ENCODE assay signal across 8 cellular contexts in the genomic region with DNA sequence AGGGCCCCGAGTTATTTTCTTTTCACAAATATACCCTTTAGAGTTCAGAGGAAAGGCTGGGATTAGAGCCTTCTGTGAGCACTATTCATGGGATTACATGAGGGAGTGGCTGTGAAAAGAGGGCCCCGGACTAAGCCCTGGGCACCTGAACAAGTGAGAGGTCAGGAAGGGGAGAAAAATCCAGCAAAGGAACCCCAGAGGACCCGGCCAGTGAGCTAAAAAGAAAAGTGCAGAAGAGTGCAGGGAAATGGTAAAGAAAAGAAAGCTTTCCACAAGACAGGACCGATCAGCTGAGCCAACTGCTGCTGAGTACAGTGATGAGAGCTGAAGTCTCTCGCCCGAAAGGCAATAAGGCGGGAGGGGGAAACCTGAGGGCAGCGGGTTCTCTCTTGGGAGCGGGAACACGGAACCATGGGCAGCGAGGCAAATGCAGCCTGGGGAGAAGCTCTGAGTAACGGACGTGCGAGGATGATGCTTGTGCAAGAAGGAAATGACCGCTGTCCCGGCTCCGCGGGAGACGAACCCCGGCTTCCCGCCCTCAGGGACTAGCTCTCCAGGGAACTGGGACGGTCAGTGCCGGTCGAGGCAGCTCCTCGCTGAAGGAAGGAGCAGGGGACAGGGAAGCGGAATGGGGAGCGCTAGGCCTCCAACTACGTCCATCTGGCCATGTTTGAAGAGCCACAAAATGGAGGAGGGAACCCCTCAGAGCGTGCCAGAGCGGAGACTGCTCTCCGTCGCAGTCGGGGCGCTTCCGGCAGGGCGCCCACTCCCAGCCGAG. TPM values are rescaled to one million over a fixed set of nuclear protein-coding genes. Genes with fewer than 3 reads are reported as not detected.
DNase-seq lines count a peak whose midpoint lies in the region; ATAC-seq and TF ChIP-seq lines count a peak whose summit lies in the region.

No MANE protein-coding gene starts in this region.

- WGBS in HUES64: 1% methylated on average over 36 of the region's 37 CpGs

- no peaks in the 10 kb centered on the region for H3K9me3 Mint-ChIP-seq in progenitor cell of endocrine pancreas (ENCODE audit: low read depth)

- H3K9ac ChIP-seq in HUES64 (ENCODE audit: low read depth, low read length): peak overlapping the region; percentile 81

- TF ChIP-seq CTCF in astrocyte of the cerebellum (IDR thresholded peaks at IDR 0.05; ENCODE audit: low read depth, low read length, missing control alignments) (no peak), progenitor cell of endocrine pancreas (IDR thresholded peaks at IDR 0.05; ENCODE audit: unreplicated experiment) (no peak)

- peak; percentile 24 for ATAC-seq in GM21423 (IDR thresholded peaks at IDR 0.05; ENCODE audit: unreplicated experiment)

- peaks cover 17% of the 10 kb centered on the region for H3K36me3 ChIP-seq in HUES64 (ENCODE audit: insufficient read depth, low read length)
- H3K36me3 ChIP-seq in SJSA1: no peaks in the 10 kb centered on the region

- H3K27me3 ChIP-seq in HUES64 (ENCODE audit: insufficient read depth, low read length) (no peaks in the 10 kb centered on the region; the same call in 1 of the 2 replicates), SJSA1 (replicated peaks) (peaks cover 9% of the 10 kb centered on the region; the same call in 1 of the 2 replicates)

- peaks cover 8% of the 10 kb centered on the region for H3K36me3 Mint-ChIP-seq in progenitor cell of endocrine pancreas (ENCODE audit: insufficient read depth)

- peaks cover 53% of the 10 kb centered on the region for H3K4me1 Mint-ChIP-seq in progenitor cell of endocrine pancreas (ENCODE audit: low read depth)

- H3K4me3 ChIP-seq in HUES64 (ENCODE audit: low read length) (peak overlapping the region; percentile 66), SJSA1 (peak overlapping the region; percentile 50), astrocyte of the cerebellum (ENCODE audit: low read depth, low read length) (peak overlapping the region; percentile 76)

- peaks cover 2% of the 10 kb centered on the region for H3K27me3 Mint-ChIP-seq in progenitor cell of endocrine pancreas

- H3K27ac ChIP-seq in HUES64 (ENCODE audit: low read depth, low read length) (peak overlapping the region; percentile 57), SJSA1 (peak overlapping the region; percentile 16)

- H3K4me3 Mint-ChIP-seq in progenitor cell of endocrine pancreas (ENCODE audit: low read depth): peak overlapping the region; percentile 84

- peak overlapping the region; percentile 97 for H3K27ac Mint-ChIP-seq in progenitor cell of endocrine pancreas

- peak; percentile 47 for DNase-seq in DMS153 (lab: John Stamatoyannopoulos, UW)
- DNase-seq in SJSA1 (ENCODE audit: low read depth in 1 of 2, low spot score in 2 of 2): peak; percentile 59 to 66
- peak; percentile 18 for DNase-seq in astrocyte of the cerebellum (ENCODE audit: low read depth)
- DNase-seq in hepatic stellate cell (ENCODE audit: low spot score): peak; percentile 73
- peak; percentile 20 for DNase-seq in progenitor cell of endocrine pancreas (ENCODE audit: low spot score, unreplicated experiment)
- no peak for DNase-seq in GM19240 (ENCODE audit: insufficient read length, low spot score)

- H3K9me3 ChIP-seq in HUES64 (ENCODE audit: insufficient read depth, low read depth, low read length) (0 out of 2 replicates have a peak, but pooled peaks cover 2% of the 10 kb centered on the region), SJSA1 (replicated peaks) (no peaks in the 10 kb centered on the region)

- in situ Hi-C loops in astrocyte of the cerebellum (cut with HindIII; ENCODE audit: low sequenced_read_pairs): no loop called here

- H3K4me1 ChIP-seq in HUES64 (ENCODE audit: insufficient read depth, low read length) (peaks cover 43% of the 10 kb centered on the region), SJSA1 (replicated peaks) (peaks cover 45% of the 10 kb centered on the region)

RNA-seq across cellular contexts. Expression of gene ALDH3A2, which starts 0.7 kb away (rescaled TPM):
- 69.2 TPM for polyA plus RNA-seq in HUES64 (2013, experiment 1 of 2)
- 63.8 TPM for polyA plus RNA-seq in HUES64 (2013, experiment 2 of 2)
- total RNA-seq in SJSA1 (2014; rRNA removed; shearing (Covaris generic)): 22.1 and 35.7 TPM in 2 replicates
- 127 and 145 TPM in 2 replicates for total RNA-seq in progenitor cell of endocrine pancreas
